ENCODE assay signal across 9 cellular contexts in genomic region chr3:32493437-32494414, GRCh38. TPM values are rescaled to one million over a fixed set of nuclear protein-coding genes. Genes with fewer than 3 reads are reported as not detected.
DNase-seq lines count a peak whose midpoint lies in the region; ATAC-seq and TF ChIP-seq lines count a peak whose summit lies in the region.
"Had no signal": no experiment of that assay in that cellular context is flagged by ENCODE, and none has a peak within 500 bp of the region (broad histone marks: within the 10 kb centered on the region; RNA-seq: fewer than 3 reads in every experiment).

No MANE protein-coding gene starts in this region.

- H3K36me3 ChIP-seq in spleen: peaks cover 0 to 56% (median 6%) of the 10 kb centered on the region in 6 donors
- H3K36me3 ChIP-seq in effector memory CD4-positive, alpha-beta T cell (ENCODE audit: control insufficient read depth, insufficient read depth, low read length): peaks cover under 1% of the 10 kb centered on the region

- H3K27me3 ChIP-seq in spleen (replicated peaks in 1 of 7): no peaks in the 10 kb centered on the region
- H3K27me3 ChIP-seq in effector memory CD4-positive, alpha-beta T cell (replicated peaks; ENCODE audit: control insufficient read depth, insufficient read depth, low read length, poor library complexity, severe bottlenecking): no peaks in the 10 kb centered on the region

- TF ChIP-seq POLR2A in spleen (IDR thresholded peaks at IDR 0.05): no peak

- H3K4me1 ChIP-seq in spleen: peaks cover 24 to 90% (median 62%) of the 10 kb centered on the region in 6 donors
- no peaks in the 10 kb centered on the region for H3K4me1 ChIP-seq in effector memory CD4-positive, alpha-beta T cell (ENCODE audit: control insufficient read depth, insufficient read depth, low read length, poor library complexity, severe bottlenecking)

- intact Hi-C loops in spleen (cut with DNase I; ENCODE audit: low total_unique reads): no loop called here

- in situ Hi-C loops in GM13977 (cut with MboI; ENCODE audit: low pct_unique_long_range_greater_than_20kb, low sequenced_read_pairs, unreplicated experiment): no loop called here

- TF ChIP-seq CTCF in GM13977 (IDR thresholded peaks at IDR 0.05; ENCODE audit: extremely low read depth, insufficient read depth, missing control alignments): no peak
- no peak for TF ChIP-seq CTCF in spleen (IDR thresholded peaks at IDR 0.05 in 8 of 11, conservative IDR thresholded peaks at IDR 0.05 in 3 of 11)

- H3K4me3 ChIP-seq in spleen: no peak overlapping the region
- no peak overlapping the region for H3K4me3 ChIP-seq in effector memory CD4-positive, alpha-beta T cell (ENCODE audit: insufficient read depth, low read depth, low read length, poor library complexity, severe bottlenecking)

- 46 to 58% (median 52%) methylated on average over 3 of the region's 3 CpGs for WGBS in spleen, 5 donors

- ATAC-seq in GM21515 (IDR thresholded peaks at IDR 0.05; ENCODE audit: unreplicated experiment): peak; percentile 62
- ATAC-seq in HG03439 (IDR thresholded peaks at IDR 0.05; ENCODE audit: unreplicated experiment): peak; percentile 72

- DNase-seq in GM13977 (ENCODE audit: low spot score) (peak; percentile 54), iPS-NIHi11 (ENCODE audit: low spot score) (peak; percentile 17), NCI-H1436 treated with DMSO at 0.1 percent for 48 hours (lab: John Stamatoyannopoulos, UW) (no peak), spleen (no peak), LoVo (ENCODE audit: low spot score) (no peak)
- DNase-seq in effector memory CD4-positive, alpha-beta T cell: no peak
- DNase-seq: mesendoderm had no signal

- H3K27ac ChIP-seq in spleen: peak overlapping the region in 2 of 8 donors; percentile 9 to 47
- no peak overlapping the region for H3K27ac ChIP-seq in effector memory CD4-positive, alpha-beta T cell (ENCODE audit: insufficient read depth, low read length, poor library complexity, severe bottlenecking)

- no peaks in the 10 kb centered on the region for H3K9me3 ChIP-seq in spleen
- H3K9me3 ChIP-seq in effector memory CD4-positive, alpha-beta T cell (ENCODE audit: control insufficient read depth, low read length): no peaks in the 10 kb centered on the region

RNA-seq across cellular contexts. Expression of gene CMTM6, which starts 8.9 kb away (rescaled TPM):
- total RNA-seq in spleen: 100 to 1,000 TPM in 2 of 7 donors, 10 to 100 TPM in 5; 73.2 to 116 (median 82.0) TPM
- 10 to 100 TPM; 26.6 to 31.8 (median 26.9) TPM for polyA plus RNA-seq in spleen

Comparison
In these comparisons a context has a peak if more than half of its experiments do, and no peak if none do; other contexts are left out.
1. DNase-seq: peak in GM13977 (single experiment) and iPS-NIHi11 (single experiment); none in NCI-H1436 treated with DMSO at 0.1 percent for 48 hours (single experiment), spleen (single experiment), effector memory CD4-positive, alpha-beta T cell (0 of 3) and LoVo (single experiment).